Comparison of ENCODE assay signal across 9 cellular contexts in the genomic region with DNA sequence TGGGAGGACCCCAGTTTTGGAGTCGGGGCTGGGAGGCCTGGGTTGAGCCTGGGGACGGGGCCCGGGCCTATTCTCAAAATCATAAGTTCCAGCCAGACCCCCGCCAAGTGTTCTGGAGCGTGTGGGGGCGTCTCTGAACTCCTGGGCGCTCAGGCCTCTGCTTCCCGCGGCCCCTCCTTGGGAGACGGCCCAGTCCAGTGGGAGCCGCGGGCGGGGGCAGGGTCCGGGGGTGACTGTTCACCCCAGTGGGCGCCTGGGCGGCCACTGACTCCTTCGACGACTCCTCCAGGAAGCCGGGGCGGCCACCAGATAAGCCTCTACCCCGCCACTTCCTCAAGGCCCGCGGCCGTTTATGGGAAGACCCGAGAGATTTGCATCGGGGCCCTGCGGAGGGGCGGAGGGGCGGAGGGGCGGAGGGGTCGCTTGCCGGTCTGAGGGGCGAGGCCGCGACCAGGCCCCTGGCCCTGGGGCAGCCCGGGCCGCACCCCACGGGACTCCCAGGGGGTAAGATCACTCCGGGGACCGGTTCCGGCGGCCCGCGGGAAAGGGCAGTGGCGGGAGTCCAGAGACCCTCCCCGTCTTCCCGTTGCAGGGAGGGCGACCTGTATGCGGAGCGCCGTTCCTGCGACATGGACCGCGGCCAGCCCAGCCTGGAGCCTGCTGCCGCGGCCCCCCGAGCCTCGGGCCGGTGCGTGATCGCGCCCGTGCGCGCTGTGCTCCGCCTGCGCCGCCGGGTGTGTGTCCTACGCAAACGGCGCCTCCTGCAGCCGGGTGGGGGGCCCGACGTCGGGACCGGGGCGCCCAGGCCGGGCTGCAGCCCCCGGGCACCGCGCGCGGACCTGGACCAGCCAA. TPM values are rescaled to one million over a fixed set of nuclear protein-coding genes. Genes with fewer than 3 reads are reported as not detected.
DNase-seq lines count a peak whose midpoint lies in the region; ATAC-seq, FAIRE-seq and TF ChIP-seq lines count a peak whose summit lies in the region.
"Had no signal": no experiment of that assay in that cellular context is flagged by ENCODE, and none has a peak within 500 bp of the region (broad histone marks: within the 10 kb centered on the region; RNA-seq: fewer than 3 reads in every experiment).

No MANE protein-coding gene starts in this region.

- H3K4me3 ChIP-seq in cardiac muscle cell (peak overlapping the region; percentile 26), retinal pigment epithelial cell (ENCODE audit: low read length) (peak overlapping the region; percentile 65)

- peaks cover 16% of the 10 kb centered on the region for H3K4me1 Mint-ChIP-seq in activated CD4-positive, alpha-beta T cell treated with anti-CD3 and anti-CD28 coated beads, Interleukin-2, amount 10 ng/mL, durations not matched to agents 7 days and 5 days
- peaks cover 23% of the 10 kb centered on the region for H3K4me1 Mint-ChIP-seq in WTC11

- no peak for TF ChIP-seq POLR2A in H54 (IDR thresholded peaks at IDR 0.05; ENCODE audit: low read depth, low read length)

- H3K9me3 Mint-ChIP-seq in activated CD4-positive, alpha-beta T cell treated with anti-CD3 and anti-CD28 coated beads, Interleukin-2, amount 10 ng/mL, durations not matched to agents 7 days and 5 days = no peaks in the 10 kb centered on the region
- H3K9me3 Mint-ChIP-seq in WTC11 = no peaks in the 10 kb centered on the region

- H3K27me3 ChIP-seq in cardiac muscle cell = peaks cover 6% of the 10 kb centered on the region

- no peak for DNase-seq in activated CD4-positive, alpha-beta T cell treated with anti-CD3 and anti-CD28 coated beads, Interleukin-2, amount 10 ng/mL, durations not matched to agents 7 days and 5 days
- DNase-seq in activated CD4-positive, alpha-beta T cell treated with anti-CD3 and anti-CD28 coated beads for 4 hours = no peak
- peak; percentile 48 for DNase-seq in WTC11 (ENCODE audit: low spot score)
- DNase-seq in cardiac muscle cell (ENCODE audit: low read depth in 1 of 2, low spot score in 1 of 2) = peak in 1 of 2 donors; percentile 30
- DNase-seq in retinal pigment epithelial cell (ENCODE audit: low read depth) = no peak
- DNase-seq in H54 (ENCODE audit: insufficient read length, low spot score) = no peak
- no peak for DNase-seq in HCEC 1CT
- DNase-seq: DND-41 had no signal

- peak overlapping the region; percentile 98 for H3K27ac ChIP-seq in cardiac muscle cell

- H3K36me3 Mint-ChIP-seq in activated CD4-positive, alpha-beta T cell treated with anti-CD3 and anti-CD28 coated beads, Interleukin-2, amount 10 ng/mL, durations not matched to agents 7 days and 5 days (ENCODE audit: low read depth) = peaks cover 7% of the 10 kb centered on the region
- H3K36me3 Mint-ChIP-seq in WTC11 = no peaks in the 10 kb centered on the region

- ATAC-seq in WTC11 (no peak), GM21619 (IDR thresholded peaks at IDR 0.05; ENCODE audit: unreplicated experiment) (no peak)

- H3K27me3 Mint-ChIP-seq in activated CD4-positive, alpha-beta T cell treated with anti-CD3 and anti-CD28 coated beads, Interleukin-2, amount 10 ng/mL, durations not matched to agents 7 days and 5 days = peaks cover 3% of the 10 kb centered on the region
- peaks cover 16% of the 10 kb centered on the region for H3K27me3 Mint-ChIP-seq in WTC11 (ENCODE audit: low read depth)

- no peak for FAIRE-seq in H54 (lab: Jason Lieb, UNC)

- H3K9me3 ChIP-seq in cardiac muscle cell (ENCODE audit: low read depth) = no peaks in the 10 kb centered on the region

- no peak for TF ChIP-seq CTCF in WTC11 (IDR thresholded peaks at IDR 0.05)
- TF ChIP-seq CTCF in cardiac muscle cell (IDR thresholded peaks at IDR 0.05; ENCODE audit: low read depth, low read length) = no peak
- TF ChIP-seq CTCF in retinal pigment epithelial cell (conservative IDR thresholded peaks at IDR 0.05; ENCODE audit: low read depth, low read length) = no peak

- POLR2A ChIA-PET in activated CD4-positive, alpha-beta T cell treated with anti-CD3 and anti-CD28 coated beads, Interleukin-2, amount 10 ng/mL, durations not matched to agents 7 days and 5 days (lab: Charles Lee) = no interaction called here
- POLR2A ChIA-PET in WTC11 (lab: Charles Lee) = interaction anchor here (0.5 to 2.0 kb wide), 2 partner anchors 38 to 690 kb away, joined by 4 to 12 read pairs; partner anchors contain the start of gene TUBB4B

- CTCF ChIA-PET in activated CD4-positive, alpha-beta T cell treated with anti-CD3 and anti-CD28 coated beads, Interleukin-2, amount 10 ng/mL, durations not matched to agents 7 days and 5 days (lab: Charles Lee) = interaction anchor here (1.2 to 1.4 kb wide), 3 partner anchors 9 to 42 kb away, joined by 3 to 5 read pairs (median 4); partner anchors contain the start of gene NRARP
- CTCF ChIA-PET in WTC11 (lab: Charles Lee) = interaction anchor here (0.7 to 2.7 kb wide), 14 partner anchors 8 to 231 kb away, joined by 3 to 30 read pairs (median 6); partner anchors contain the start of genes ENTPD8, EXD3, NELFB and NOXA1

- H3K27ac Mint-ChIP-seq in activated CD4-positive, alpha-beta T cell treated with anti-CD3 and anti-CD28 coated beads, Interleukin-2, amount 10 ng/mL, durations not matched to agents 7 days and 5 days = no peak overlapping the region
- H3K27ac Mint-ChIP-seq in WTC11 = no peak overlapping the region

- peak overlapping the region; percentile 75 for H3K4me3 Mint-ChIP-seq in activated CD4-positive, alpha-beta T cell treated with anti-CD3 and anti-CD28 coated beads, Interleukin-2, amount 10 ng/mL, durations not matched to agents 7 days and 5 days
- H3K4me3 Mint-ChIP-seq in WTC11 = peak overlapping the region; percentile 62

- H3K36me3 ChIP-seq in cardiac muscle cell = peaks cover 6% of the 10 kb centered on the region

- peaks cover 32% of the 10 kb centered on the region for H3K4me1 ChIP-seq in cardiac muscle cell (ENCODE audit: low read depth)

TF ChIP-seq in WTC11, 78 proteins besides CTCF, POLR2A, EP300 and RAD21:
- TF ChIP-seq ZNF416 (CRISPR knock-in tag; IDR thresholded peaks at IDR 0.05) (no peak), FOXP1 (CRISPR knock-in tag; IDR thresholded peaks at IDR 0.05; ENCODE audit: borderline replicate concordance) (no peak), GABPB1 (CRISPR knock-in tag; IDR thresholded peaks at IDR 0.05) (no peak), ZNF219 (CRISPR knock-in tag; IDR thresholded peaks at IDR 0.05; ENCODE audit: borderline replicate concordance) (no peak)
- TF ChIP-seq, protein P1, sequence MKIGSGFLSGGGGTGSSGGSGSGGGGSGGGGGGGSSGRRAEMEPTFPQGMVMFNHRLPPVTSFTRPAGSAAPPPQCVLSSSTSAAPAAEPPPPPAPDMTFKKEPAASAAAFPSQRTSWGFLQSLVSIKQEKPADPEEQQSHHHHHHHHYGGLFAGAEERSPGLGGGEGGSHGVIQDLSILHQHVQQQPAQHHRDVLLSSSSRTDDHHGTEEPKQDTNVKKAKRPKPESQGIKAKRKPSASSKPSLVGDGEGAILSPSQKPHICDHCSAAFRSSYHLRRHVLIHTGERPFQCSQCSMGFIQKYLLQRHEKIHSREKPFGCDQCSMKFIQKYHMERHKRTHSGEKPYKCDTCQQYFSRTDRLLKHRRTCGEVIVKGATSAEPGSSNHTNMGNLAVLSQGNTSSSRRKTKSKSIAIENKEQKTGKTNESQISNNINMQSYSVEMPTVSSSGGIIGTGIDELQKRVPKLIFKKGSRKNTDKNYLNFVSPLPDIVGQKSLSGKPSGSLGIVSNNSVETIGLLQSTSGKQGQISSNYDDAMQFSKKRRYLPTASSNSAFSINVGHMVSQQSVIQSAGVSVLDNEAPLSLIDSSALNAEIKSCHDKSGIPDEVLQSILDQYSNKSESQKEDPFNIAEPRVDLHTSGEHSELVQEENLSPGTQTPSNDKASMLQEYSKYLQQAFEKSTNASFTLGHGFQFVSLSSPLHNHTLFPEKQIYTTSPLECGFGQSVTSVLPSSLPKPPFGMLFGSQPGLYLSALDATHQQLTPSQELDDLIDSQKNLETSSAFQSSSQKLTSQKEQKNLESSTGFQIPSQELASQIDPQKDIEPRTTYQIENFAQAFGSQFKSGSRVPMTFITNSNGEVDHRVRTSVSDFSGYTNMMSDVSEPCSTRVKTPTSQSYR (CRISPR knock-in tag; IDR thresholded peaks at IDR 0.05) = no peak

RNA-seq across cellular contexts. Expression of gene TOR4A, which starts 0.8 kb away (rescaled TPM):
- 1 to 10 TPM; 6.0 to 7.1 TPM for total RNA-seq in activated CD4-positive, alpha-beta T cell treated with anti-CD3 and anti-CD28 coated beads, Interleukin-2, amount 10 ng/mL, durations not matched to agents 7 days and 5 days
- total RNA-seq in WTC11 (2021) = 7.3 to 11.8 TPM (median 11.3 TPM) in 3 replicates
- 36.7 and 51.4 TPM in 2 replicates for total RNA-seq in cardiac muscle cell
- polyA plus RNA-seq in cardiac muscle cell = 18.5 and 24.3 TPM in 2 replicates

RNA-seq across cellular contexts. Expression of gene NELFB, which starts 23.2 kb away (rescaled TPM):
- 10 to 100 TPM; 54.1 to 66.6 TPM for total RNA-seq in activated CD4-positive, alpha-beta T cell treated with anti-CD3 and anti-CD28 coated beads, Interleukin-2, amount 10 ng/mL, durations not matched to agents 7 days and 5 days
- total RNA-seq in WTC11 (2021) (93.7 to 95.0 TPM (median 94.7 TPM) in 3 replicates), cardiac muscle cell (68.6 and 78.2 TPM in 2 replicates)
- polyA plus RNA-seq in cardiac muscle cell = 73.3 and 87.6 TPM in 2 replicates

RNA-seq across cellular contexts. Expression of gene NRARP, which starts 23.8 kb away (rescaled TPM):
- under 1 TPM; 0.32 to 0.44 TPM for total RNA-seq in activated CD4-positive, alpha-beta T cell treated with anti-CD3 and anti-CD28 coated beads, Interleukin-2, amount 10 ng/mL, durations not matched to agents 7 days and 5 days
- 46.7 to 52.4 TPM (median 51.5 TPM) in 3 replicates for total RNA-seq in WTC11 (2021)
- total RNA-seq in cardiac muscle cell = 8.8 and 16.5 TPM in 2 replicates
- 8.7 and 12.6 TPM in 2 replicates for polyA plus RNA-seq in cardiac muscle cell

RNA-seq across cellular contexts. Expression of gene STPG3, which starts 27.2 kb away (rescaled TPM):
- total RNA-seq in activated CD4-positive, alpha-beta T cell treated with anti-CD3 and anti-CD28 coated beads, Interleukin-2, amount 10 ng/mL, durations not matched to agents 7 days and 5 days = not detected
- total RNA-seq in WTC11 (2021) (0.21 to 0.26 TPM in 2 of 3 replicates, not detected in the other), cardiac muscle cell (0.95 TPM in 1 of 2 replicates, not detected in the other)
- polyA plus RNA-seq in cardiac muscle cell = 3.2 and 3.3 TPM in 2 replicates

RNA-seq across cellular contexts. Expression of gene TUBB4B, which starts 37.2 kb away (rescaled TPM):
- 100 to 1,000 TPM; 355 to 382 TPM for total RNA-seq in activated CD4-positive, alpha-beta T cell treated with anti-CD3 and anti-CD28 coated beads, Interleukin-2, amount 10 ng/mL, durations not matched to agents 7 days and 5 days
- total RNA-seq in WTC11 (2021) (373 to 376 TPM (median 375 TPM) in 3 replicates), cardiac muscle cell (412 and 540 TPM in 2 replicates)
- 745 and 845 TPM in 2 replicates for polyA plus RNA-seq in cardiac muscle cell
